Comparison of ENCODE assay signal across 8 cellular contexts in genomic region chr5:53031695-53032096, GRCh38. TPM values are rescaled to one million over a fixed set of nuclear protein-coding genes. Genes with fewer than 3 reads are reported as not detected.
DNase-seq lines count a peak whose midpoint lies in the region; ATAC-seq and TF ChIP-seq lines count a peak whose summit lies in the region.

No MANE protein-coding gene starts in this region.

- H3K4me3 ChIP-seq in BJ (ENCODE audit: low read depth, low read length) (no peak overlapping the region), LNCaP clone FGC (ENCODE audit: low read depth, low read length) (no peak overlapping the region), body of pancreas (no peak overlapping the region), neural progenitor cell (no peak overlapping the region)

- peak; percentile 48 for DNase-seq in BJ (ENCODE audit: low read depth)
- peak; percentile 50 for DNase-seq in LNCaP clone FGC (ENCODE audit: low read depth)
- peak in 1 of 4 donors; percentile 5 for DNase-seq in body of pancreas
- DNase-seq in mesothelial cell of epicardium (ENCODE audit: low spot score in 2 of 2, unreplicated experiment in 2 of 2), result no peak
- no peak for DNase-seq in Ammon's horn (ENCODE audit: low spot score)
- DNase-seq in DMS 273 (lab: John Stamatoyannopoulos, UW; ENCODE audit: unreplicated experiment), result no peak
- no peak for DNase-seq in NCI-H1105 (lab: John Stamatoyannopoulos, UW)
- no peak for DNase-seq in neural progenitor cell (ENCODE audit: low spot score)

- H2AFZ ChIP-seq in neural progenitor cell (replicated peaks), result no peak overlapping the region

- peak; percentile 84 for ATAC-seq in body of pancreas

- no peaks in the 10 kb centered on the region for H3K9me3 Mint-ChIP-seq in mesothelial cell of epicardium
- H3K9me3 Mint-ChIP-seq in neural progenitor cell, result no peaks in the 10 kb centered on the region

- H3K27me3 Mint-ChIP-seq in mesothelial cell of epicardium (ENCODE audit: low read depth) (no peaks in the 10 kb centered on the region), neural progenitor cell (ENCODE audit: insufficient read depth, low read depth) (no peaks in the 10 kb centered on the region)

- intact Hi-C loops in body of pancreas (cut with DNase I), result no loop called here

- peaks cover 16% of the 10 kb centered on the region for H3K4me1 Mint-ChIP-seq in mesothelial cell of epicardium
- H3K4me1 Mint-ChIP-seq in neural progenitor cell, result peaks cover 4% of the 10 kb centered on the region

- H3K4me1 ChIP-seq in body of pancreas (peaks cover 23% of the 10 kb centered on the region), neural progenitor cell (no peaks in the 10 kb centered on the region)

- no peak for TF ChIP-seq POLR2A in body of pancreas (IDR thresholded peaks at IDR 0.05)

- H3K36me3 ChIP-seq in BJ (ENCODE audit: control insufficient read depth, insufficient read depth, low read length) (no peaks in the 10 kb centered on the region), body of pancreas (replicated peaks in 1 of 2; ENCODE audit: insufficient read depth in 1 of 2, low read depth in 2 of 2) (no peaks in the 10 kb centered on the region), neural progenitor cell (no peaks in the 10 kb centered on the region)

- CTCF ChIA-PET in BJ (lab: Yijun Ruan, JAX), result interaction anchor here (0.5 to 1.1 kb wide), 2 partner anchors 11 to 18 kb away, joined by 3 read pairs; no protein-coding TSS in a partner anchor

- H3K4me3 Mint-ChIP-seq in mesothelial cell of epicardium, result no peak overlapping the region
- H3K4me3 Mint-ChIP-seq in neural progenitor cell, result no peak overlapping the region

- H4K20me1 ChIP-seq in neural progenitor cell (ENCODE audit: low read depth), result no peaks in the 10 kb centered on the region

- no peaks in the 10 kb centered on the region for H3K36me3 Mint-ChIP-seq in mesothelial cell of epicardium
- H3K36me3 Mint-ChIP-seq in neural progenitor cell, result no peaks in the 10 kb centered on the region

- H3K27me3 ChIP-seq in BJ (ENCODE audit: control insufficient read depth, insufficient read depth, low read length), result no peaks in the 10 kb centered on the region
- H3K27me3 ChIP-seq in body of pancreas, result no peaks in the 10 kb centered on the region
- H3K27me3 ChIP-seq in neural progenitor cell, result no peaks in the 10 kb centered on the region

- TF ChIP-seq CTCF in BJ (IDR thresholded peaks at IDR 0.05; ENCODE audit: insufficient read depth, low read depth, low read length) (no peak), LNCaP clone FGC (IDR thresholded peaks at IDR 0.05; ENCODE audit: control insufficient read depth, extremely low read depth, insufficient read depth) (no peak), body of pancreas (IDR thresholded peaks at IDR 0.05) (no peak), mesothelial cell of epicardium (IDR thresholded peaks at IDR 0.05; ENCODE audit: unreplicated experiment) (no peak), neural progenitor cell (IDR thresholded peaks at IDR 0.05) (no peak)

- no peaks in the 10 kb centered on the region for H3F3A ChIP-seq in neural progenitor cell (ENCODE audit: low read depth)

- H3K79me2 ChIP-seq in neural progenitor cell (ENCODE audit: low read depth), result no peaks in the 10 kb centered on the region

- H3K27ac ChIP-seq in body of pancreas (peak overlapping the region in 2 of 4 donors; percentile 61 to 76), neural progenitor cell (no peak overlapping the region)

- H3K4me2 ChIP-seq in neural progenitor cell, result no peak overlapping the region

- H3K9me3 ChIP-seq in body of pancreas (no peaks in the 10 kb centered on the region), neural progenitor cell (ENCODE audit: low read depth) (no peaks in the 10 kb centered on the region)

- H3K9ac ChIP-seq in neural progenitor cell, result no peak overlapping the region

- peak overlapping the region; percentile 2 for H3K27ac Mint-ChIP-seq in mesothelial cell of epicardium
- H3K27ac Mint-ChIP-seq in neural progenitor cell, result no peak overlapping the region

- 53 to 76% methylated on average over 4 of the region's 4 CpGs for WGBS in body of pancreas, 2 donors

- POLR2A ChIA-PET in BJ (lab: Charles Lee), result interaction anchor here (0.6 kb wide), 1 partner anchor 10 kb away, joined by 3 read pairs; no protein-coding TSS in a partner anchor

RNA-seq across cellular contexts. Expression of gene ITGA2, which starts 42.5 kb away (rescaled TPM):
- polyA plus RNA-seq in BJ (2011; rRNA removed), result 5.3 and 10.1 TPM in 2 replicates
- 8.4 and 10.4 TPM in 2 replicates for polyA minus RNA-seq in BJ (2011; rRNA and poly(A)+ RNA removed)
- total RNA-seq in body of pancreas, result 1 to 10 TPM; 4.0 to 4.4 TPM
- 4.1 to 4.7 TPM (median 4.1 TPM) in 3 replicates for total RNA-seq in mesothelial cell of epicardium
- 2.5 and 2.6 TPM in 2 replicates for total RNA-seq in neural progenitor cell (ENCODE audit: low replicate concordance)

Comparison
In these comparisons a context has a peak if more than half of its experiments do, and no peak if none do; other contexts are left out.
1. DNase-seq: peak in BJ (single experiment) and LNCaP clone FGC (single experiment); none in mesothelial cell of epicardium (0 of 2), Ammon's horn (single experiment), DMS 273 (single experiment), NCI-H1105 (single experiment) and neural progenitor cell (single experiment).